Comparison of ENCODE assay signal across 12 cellular contexts in genomic region chrX:123223409-123223808, GRCh38. TPM values are rescaled to one million over a fixed set of nuclear protein-coding genes. Genes with fewer than 3 reads are reported as not detected.
"Had no signal": no experiment of that assay in that cellular context is flagged by ENCODE, and none has a peak within 500 bp of the region (broad histone marks: within the 10 kb centered on the region; RNA-seq: fewer than 3 reads in every experiment).

No MANE protein-coding gene starts in this region.

- H3K27ac ChIP-seq: lower lobe of right lung had no signal

- FAIRE-seq: TTC549 had no signal

- H3K36me3 ChIP-seq: lower lobe of right lung, ovary had no signal

- H3K4me3 ChIP-seq: lower lobe of right lung, ovary had no signal

- H3K27me3 ChIP-seq: ovary had no signal

- DNase-seq: activated B cell treated with CpG ODN at 0.5 μM for 24 hours; activated CD4-positive, alpha-beta T cell treated with anti-CD3 and anti-CD28 coated beads, Interleukin-2, amount 10 ng/mL, durations not matched to agents 24 days and 14 days; activated naive CD4-positive, alpha-beta T cell treated with anti-CD3 and anti-CD28 coated beads, Interleukin-2, amount 50 U/mL, for 16 hours; endodermal cell; erythroblast; hippocampal formation; lower lobe of right lung; stimulated activated CD4-positive, alpha-beta T cell treated with anti-CD3 and anti-CD28 coated beads, Interleukin-2, amount 100 ng/mL, for 48 hours had no signal

- H3K4me1 ChIP-seq: lower lobe of right lung had no signal

- H3K9me3 ChIP-seq: lower lobe of right lung, ovary had no signal

- ATAC-seq: lower lobe of right lung had no signal

RNA-seq across cellular contexts. Expression of gene GRIA3, which starts 39.3 kb away (rescaled TPM):
- total RNA-seq: activated B cell treated with CpG ODN at 0.5 μM for 24 hours; activated CD4-positive, alpha-beta T cell treated with anti-CD3 and anti-CD28 coated beads, Interleukin-2, amount 10 ng/mL, durations not matched to agents 24 days and 14 days; dermis microvascular lymphatic vessel endothelial cell; myocyte had no signal
